12 cellular contexts compared by ENCODE assay signal in the genomic region with DNA sequence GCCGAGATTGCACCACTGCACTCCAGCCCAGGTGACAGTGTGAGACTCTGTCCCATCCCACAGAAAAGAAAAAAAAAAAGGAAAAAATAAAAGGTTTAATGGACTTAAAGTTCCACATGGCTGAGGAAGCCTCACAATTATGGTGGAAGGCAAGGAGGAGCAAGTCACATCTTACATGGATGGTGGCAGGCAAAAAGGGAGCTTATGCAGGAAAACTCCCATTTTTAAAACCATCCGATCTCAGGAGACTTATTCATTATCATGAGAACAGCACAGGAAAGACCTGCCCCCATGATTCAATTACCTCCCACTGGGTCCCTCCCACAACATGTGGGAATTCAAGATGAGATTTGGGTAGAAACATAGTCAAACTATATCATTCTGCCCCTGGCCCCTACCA. TPM values are rescaled to one million over a fixed set of nuclear protein-coding genes. Genes with fewer than 3 reads are reported as not detected.
"Had no signal": no experiment of that assay in that cellular context is flagged by ENCODE, and none has a peak within 500 bp of the region (broad histone marks: within the 10 kb centered on the region; RNA-seq: fewer than 3 reads in every experiment).

No MANE protein-coding gene starts in this region.

RNA-seq across cellular contexts. Expression of a gene that starts 15.8 kb away (rescaled TPM):
- total RNA-seq: OCI-LY7, PC-3, PC-9, Peyer's patch, Right ventricle myocardium inferior, Right ventricle myocardium superior, RPMI7951, SJCRH30, SJSA1, SK-MEL-5, T-cell had no signal
- polyA plus RNA-seq: SK-N-SH had no signal

RNA-seq across cellular contexts. Expression of a gene that starts 29.0 kb away (rescaled TPM):
- total RNA-seq: PC-3, Peyer's patch, Right ventricle myocardium inferior, Right ventricle myocardium superior, RPMI7951, SJCRH30, SJSA1, SK-MEL-5, T-cell had no signal
